In genomic region chr1:108570998-108571401, GRCh38 we compare ENCODE assay signal across 21 cellular contexts.
"Had no signal": no experiment of that assay in that cellular context is flagged by ENCODE, and none has a peak within 500 bp of the region (broad histone marks: within the 10 kb centered on the region; RNA-seq: fewer than 3 reads in every experiment).

No MANE protein-coding gene starts in this region.

- H3K4me3 Mint-ChIP-seq: activated CD4-positive, alpha-beta memory T cell treated with anti-CD3 and anti-CD28 coated beads, Interleukin-2, amount 10 ng/mL, durations not matched to agents 7 days and 5 days; activated CD8-positive, alpha-beta memory T cell treated with anti-CD3 and anti-CD28 coated beads, Interleukin-2, amount 10 ng/mL, durations not matched to agents 7 days and 5 days; activated naive CD8-positive, alpha-beta T cell treated with anti-CD3 and anti-CD28 coated beads for 36 hours; activated T-helper 17 cell treated with anti-CD3 and anti-CD28 coated beads, Interleukin-2, amount 50 U/mL, for 72 hours; endodermal cell had no signal

- H3K9me3 ChIP-seq: prostate gland, stomach had no signal

- H3K27me3 Mint-ChIP-seq: activated CD4-positive, alpha-beta memory T cell treated with anti-CD3 and anti-CD28 coated beads, Interleukin-2, amount 10 ng/mL, durations not matched to agents 7 days and 5 days; activated CD8-positive, alpha-beta memory T cell treated with anti-CD3 and anti-CD28 coated beads, Interleukin-2, amount 10 ng/mL, durations not matched to agents 7 days and 5 days; activated naive CD8-positive, alpha-beta T cell treated with anti-CD3 and anti-CD28 coated beads for 36 hours; activated T-helper 17 cell treated with anti-CD3 and anti-CD28 coated beads, Interleukin-2, amount 50 U/mL, for 72 hours had no signal

- H3K27ac ChIP-seq: epithelial cell of prostate, prostate gland, skin epidermis, stomach had no signal

- H3K4me3 ChIP-seq: prostate gland, skin epidermis, stomach had no signal

- H3K36me3 ChIP-seq: prostate gland, stomach had no signal

- ATAC-seq: right cardiac atrium had no signal

- H3K27ac Mint-ChIP-seq: activated CD4-positive, alpha-beta memory T cell treated with anti-CD3 and anti-CD28 coated beads, Interleukin-2, amount 10 ng/mL, durations not matched to agents 7 days and 5 days; activated CD8-positive, alpha-beta memory T cell treated with anti-CD3 and anti-CD28 coated beads, Interleukin-2, amount 10 ng/mL, durations not matched to agents 7 days and 5 days; activated naive CD8-positive, alpha-beta T cell treated with anti-CD3 and anti-CD28 coated beads for 36 hours; activated T-helper 17 cell treated with anti-CD3 and anti-CD28 coated beads, Interleukin-2, amount 50 U/mL, for 72 hours; endodermal cell had no signal

- H3K27me3 ChIP-seq: stomach had no signal

- H3K4me1 ChIP-seq: prostate gland had no signal

- H3K4me1 Mint-ChIP-seq: activated CD4-positive, alpha-beta memory T cell treated with anti-CD3 and anti-CD28 coated beads, Interleukin-2, amount 10 ng/mL, durations not matched to agents 7 days and 5 days; activated T-helper 17 cell treated with anti-CD3 and anti-CD28 coated beads, Interleukin-2, amount 50 U/mL, for 72 hours; endodermal cell had no signal

- H3K9me3 Mint-ChIP-seq: activated CD4-positive, alpha-beta memory T cell treated with anti-CD3 and anti-CD28 coated beads, Interleukin-2, amount 10 ng/mL, durations not matched to agents 7 days and 5 days; activated T-helper 17 cell treated with anti-CD3 and anti-CD28 coated beads, Interleukin-2, amount 50 U/mL, for 72 hours had no signal

- DNase-seq: activated CD4-positive, alpha-beta memory T cell treated with anti-CD3 and anti-CD28 coated beads, Interleukin-2, amount 10 ng/mL, durations not matched to agents 7 days and 5 days; activated CD4-positive, alpha-beta T cell treated with anti-CD3 and anti-CD28 coated beads for 48 hours; activated CD4-positive, CD25-positive, alpha-beta regulatory T cell; activated CD8-positive, alpha-beta memory T cell treated with anti-CD3 and anti-CD28 coated beads, Interleukin-2, amount 10 ng/mL, durations not matched to agents 7 days and 5 days; activated naive CD4-positive, alpha-beta T cell; activated naive CD8-positive, alpha-beta T cell treated with anti-CD3 and anti-CD28 coated beads for 36 hours; activated T-cell treated with anti-CD3 and anti-CD28 coated beads, Interleukin-2, amount 50 U/mL, for 1 hour; amniotic stem cell; endodermal cell; foreskin fibroblast; hippocampal formation; right cardiac atrium; stimulated activated CD4-positive, alpha-beta T cell treated with anti-CD3 and anti-CD28 coated beads, Interleukin-15, amount 100 ng/mL, for 24 hours; stimulated activated CD4-positive, alpha-beta T cell treated with anti-CD3 and anti-CD28 coated beads, Interleukin-2, amount 100 ng/mL, for 48 hours; stomach; T1000; trophoblast cell had no signal
